ENCODE assay signal across 21 cellular contexts in the genomic region with DNA sequence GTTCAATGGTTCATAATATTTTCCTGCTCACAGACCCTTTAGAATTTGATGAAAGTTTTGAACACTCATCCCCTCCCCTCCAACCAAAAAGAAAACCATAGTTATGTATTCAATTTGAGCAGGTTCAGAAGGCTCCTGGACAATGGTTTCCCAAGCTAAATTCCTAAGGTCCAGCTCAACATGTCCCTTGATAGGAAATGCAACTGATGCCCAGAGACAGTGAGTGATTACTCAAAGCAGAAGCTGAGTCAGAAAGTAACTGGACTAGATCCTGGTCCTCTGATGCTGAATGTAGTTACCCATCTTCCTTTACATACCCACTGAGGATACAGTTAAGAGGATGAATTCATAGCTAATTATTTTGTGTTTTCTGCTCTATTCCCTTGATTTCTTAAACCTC.
DNase-seq lines count a peak whose midpoint lies in the region; TF ChIP-seq lines count a peak whose summit lies in the region.
"Had no signal": no experiment of that assay in that cellular context is flagged by ENCODE, and none has a peak within 500 bp of the region (broad histone marks: within the 10 kb centered on the region; RNA-seq: fewer than 3 reads in every experiment).

No MANE protein-coding gene starts in this region.

- H3K4me1 Mint-ChIP-seq in T-helper 2 cell treated with Interferon-gamma antibody and Interleukin-4, amounts not matched to agents 5 μg/mL and 100 μg/mL, for 36 hours (ENCODE audit: low read depth), result no peaks in the 10 kb centered on the region
- H3K4me1 Mint-ChIP-seq: activated CD4-positive, alpha-beta T cell treated with anti-CD3 and anti-CD28 coated beads, Interleukin-2, amount 10 ng/mL, durations not matched to agents 24 days and 14 days; activated naive CD8-positive, alpha-beta T cell treated with anti-CD3 and anti-CD28 coated beads, Interleukin-2, amount 10 ng/mL, durations not matched to agents 7 days and 5 days; stimulated activated memory B cell treated with anti-CD40 and anti-IgM and Interleukin-4, amounts not matched to agents 10 μg/mL and 1 μg/mL and 100 μg/mL, for 72 hours had no signal

- H3K4me3 ChIP-seq in cardiac fibroblast (replicated peaks in 1 of 2; ENCODE audit: low read depth in 2 of 2, low read length in 2 of 2), result no peak overlapping the region
- H3K4me3 ChIP-seq: breast epithelium, thoracic aorta had no signal

- peak; percentile 3 for DNase-seq in AG09319 (ENCODE audit: extremely low read depth, low read depth)
- DNase-seq in HT1080 (ENCODE audit: low read depth), result peak; percentile 64
- peak; percentile 24 to 86 for DNase-seq in cardiac fibroblast (ENCODE audit: low read depth in 2 of 2)
- DNase-seq in iris pigment epithelial cell (ENCODE audit: low read depth), result peak; percentile 68
- no peak for DNase-seq in SIG-M5 treated with dmso at 0.1 percent for 504 hours (lab: John Stamatoyannopoulos, UW; ENCODE audit: unreplicated experiment)
- no peak for DNase-seq in T-helper 2 cell treated with Interferon-gamma antibody and Interleukin-4, amounts not matched to agents 5 μg/mL and 100 μg/mL, for 36 hours (ENCODE audit: low spot score)
- DNase-seq in germinal center (ENCODE audit: low spot score), result no peak
- DNase-seq in putamen (ENCODE audit: low spot score), result no peak
- DNase-seq: activated CD4-positive, alpha-beta T cell treated with anti-CD3 and anti-CD28 coated beads, Interleukin-2, amount 10 ng/mL, durations not matched to agents 24 days and 14 days; activated naive CD8-positive, alpha-beta T cell treated with anti-CD3 and anti-CD28 coated beads, Interleukin-2, amount 10 ng/mL, durations not matched to agents 7 days and 5 days; CD4-positive, alpha-beta T cell; H7; left cardiac atrium; NCI-H1417; NCI-H69; SHP77 had no signal

- no peak overlapping the region for H3K4me3 Mint-ChIP-seq in T-helper 2 cell treated with Interferon-gamma antibody and Interleukin-4, amounts not matched to agents 5 μg/mL and 100 μg/mL, for 36 hours
- H3K4me3 Mint-ChIP-seq: activated CD4-positive, alpha-beta T cell treated with anti-CD3 and anti-CD28 coated beads, Interleukin-2, amount 10 ng/mL, durations not matched to agents 24 days and 14 days; activated naive CD8-positive, alpha-beta T cell treated with anti-CD3 and anti-CD28 coated beads, Interleukin-2, amount 10 ng/mL, durations not matched to agents 7 days and 5 days; CD4-positive, alpha-beta T cell; natural killer cell treated with Interleukin-12 subunit alpha and Interleukin-12 subunit beta and Interleukin-15 and Interleukin-18, amount 100 ng/mL, for 72 hours; stimulated activated memory B cell treated with anti-CD40 and anti-IgM and Interleukin-4, amounts not matched to agents 10 μg/mL and 1 μg/mL and 100 μg/mL, for 72 hours had no signal

- H3K36me3 Mint-ChIP-seq in T-helper 2 cell treated with Interferon-gamma antibody and Interleukin-4, amounts not matched to agents 5 μg/mL and 100 μg/mL, for 36 hours (ENCODE audit: low read depth), result no peaks in the 10 kb centered on the region
- H3K36me3 Mint-ChIP-seq: activated naive CD8-positive, alpha-beta T cell treated with anti-CD3 and anti-CD28 coated beads, Interleukin-2, amount 10 ng/mL, durations not matched to agents 7 days and 5 days; natural killer cell treated with Interleukin-12 subunit alpha and Interleukin-12 subunit beta and Interleukin-15 and Interleukin-18, amount 100 ng/mL, for 72 hours; stimulated activated memory B cell treated with anti-CD40 and anti-IgM and Interleukin-4, amounts not matched to agents 10 μg/mL and 1 μg/mL and 100 μg/mL, for 72 hours had no signal

- TF ChIP-seq CTCF in AG09319 (IDR thresholded peaks at IDR 0.05; ENCODE audit: low read depth, low read length), result no peak
- no peak for TF ChIP-seq CTCF in cardiac fibroblast (IDR thresholded peaks at IDR 0.05; ENCODE audit: low read depth, low read length)

- H3K9me3 Mint-ChIP-seq in T-helper 2 cell treated with Interferon-gamma antibody and Interleukin-4, amounts not matched to agents 5 μg/mL and 100 μg/mL, for 36 hours, result no peaks in the 10 kb centered on the region
- H3K9me3 Mint-ChIP-seq: activated CD4-positive, alpha-beta T cell treated with anti-CD3 and anti-CD28 coated beads, Interleukin-2, amount 10 ng/mL, durations not matched to agents 24 days and 14 days; activated naive CD8-positive, alpha-beta T cell treated with anti-CD3 and anti-CD28 coated beads, Interleukin-2, amount 10 ng/mL, durations not matched to agents 7 days and 5 days; activated T-helper 2 cell treated with anti-CD3 and anti-CD28 coated beads, Interferon-gamma antibody, Interleukin-2, Interleukin-4, amounts not matched to agents 10 μg/mL and 5 μg/mL and 100 μg/mL, durations not matched to agents 14 hours and 24 hours and 36 hours; CD4-positive, alpha-beta T cell had no signal

- H3K27me3 Mint-ChIP-seq in T-helper 2 cell treated with Interferon-gamma antibody and Interleukin-4, amounts not matched to agents 5 μg/mL and 100 μg/mL, for 36 hours (ENCODE audit: low read depth), result no peaks in the 10 kb centered on the region
- H3K27me3 Mint-ChIP-seq: activated CD4-positive, alpha-beta T cell treated with anti-CD3 and anti-CD28 coated beads, Interleukin-2, amount 10 ng/mL, durations not matched to agents 24 days and 14 days; activated naive CD8-positive, alpha-beta T cell treated with anti-CD3 and anti-CD28 coated beads, Interleukin-2, amount 10 ng/mL, durations not matched to agents 7 days and 5 days had no signal

- H3K27ac Mint-ChIP-seq in T-helper 2 cell treated with Interferon-gamma antibody and Interleukin-4, amounts not matched to agents 5 μg/mL and 100 μg/mL, for 36 hours, result no peak overlapping the region
- H3K27ac Mint-ChIP-seq: activated CD4-positive, alpha-beta T cell treated with anti-CD3 and anti-CD28 coated beads, Interleukin-2, amount 10 ng/mL, durations not matched to agents 24 days and 14 days; activated naive CD8-positive, alpha-beta T cell treated with anti-CD3 and anti-CD28 coated beads, Interleukin-2, amount 10 ng/mL, durations not matched to agents 7 days and 5 days; activated T-helper 2 cell treated with anti-CD3 and anti-CD28 coated beads, Interferon-gamma antibody, Interleukin-2, Interleukin-4, amounts not matched to agents 10 μg/mL and 5 μg/mL and 100 μg/mL, durations not matched to agents 14 hours and 24 hours and 36 hours; CD4-positive, alpha-beta T cell; natural killer cell treated with Interleukin-12 subunit alpha and Interleukin-12 subunit beta and Interleukin-15 and Interleukin-18, amount 100 ng/mL, for 72 hours; stimulated activated memory B cell treated with anti-CD40 and anti-IgM and Interleukin-4, amounts not matched to agents 10 μg/mL and 1 μg/mL and 100 μg/mL, for 72 hours had no signal

Comparison
In these comparisons a context has a peak if more than half of its experiments do, and no peak if none do; other contexts are left out.
1. DNase-seq: peak in AG09319 (single experiment), HT1080 (single experiment), cardiac fibroblast (2 of 2) and iris pigment epithelial cell (single experiment); none in SIG-M5 treated with dmso at 0.1 percent for 504 hours (single experiment), T-helper 2 cell treated with Interferon-gamma antibody and Interleukin-4, amounts not matched to agents 5 μg/mL and 100 μg/mL, for 36 hours (single experiment), germinal center (single experiment) and putamen (single experiment).